13 cellular contexts compared by ENCODE assay signal in genomic region chr11:34056672-34057071, GRCh38. TPM values are rescaled to one million over a fixed set of nuclear protein-coding genes. Genes with fewer than 3 reads are reported as not detected.
A peak's percentile ranks its signal among the peaks of the same experiment; 100 is the strongest.
DNase-seq lines count a peak whose midpoint lies in the region; ATAC-seq and TF ChIP-seq lines count a peak whose summit lies in the region.
"Had no signal": no experiment of that assay in that cellular context is flagged by ENCODE, and none has a peak within 500 bp of the region (broad histone marks: within the 10 kb centered on the region; RNA-seq: fewer than 3 reads in every experiment).

No MANE protein-coding gene starts in this region.

- H3K9me3 ChIP-seq in endodermal cell (ENCODE audit: control insufficient read depth, low read length) (no peaks in the 10 kb centered on the region), neural cell (ENCODE audit: low read length) (no peaks in the 10 kb centered on the region)
- H3K9me3 ChIP-seq: upper lobe of left lung had no signal

- intact Hi-C loops in activated CD8-positive, alpha-beta T cell treated with anti-CD3 and anti-CD28 coated beads for 36 hours (cut with micrococcal nuclease) = no loop called here

- H3K9me2 ChIP-seq in neural cell (ENCODE audit: insufficient read depth, low read length) = no peaks in the 10 kb centered on the region

- H3K27me3 Mint-ChIP-seq in activated CD8-positive, alpha-beta T cell treated with anti-CD3 and anti-CD28 coated beads for 36 hours = no peaks in the 10 kb centered on the region
- no peaks in the 10 kb centered on the region for H3K27me3 Mint-ChIP-seq in activated CD8-positive, alpha-beta T cell treated with anti-CD3 and anti-CD28 coated beads, Interleukin-2, amount 10 ng/mL, durations not matched to agents 7 days and 5 days (ENCODE audit: low read depth)
- no peaks in the 10 kb centered on the region for H3K27me3 Mint-ChIP-seq in endodermal cell (ENCODE audit: insufficient read depth)

- H4K20me1 ChIP-seq in neural cell (ENCODE audit: insufficient read depth) = peaks cover 31% of the 10 kb centered on the region

- H3K4me2 ChIP-seq in neural cell (ENCODE audit: low read length) = peak overlapping the region; percentile 58

- H3K27me3 ChIP-seq in endodermal cell (ENCODE audit: control insufficient read depth, insufficient read depth, low read length, poor library complexity, severe bottlenecking) = no peaks in the 10 kb centered on the region
- H3K27me3 ChIP-seq in neural cell (ENCODE audit: insufficient read depth, low read depth, low read length) = no peaks in the 10 kb centered on the region
- H3K27me3 ChIP-seq: upper lobe of left lung had no signal

- ATAC-seq in activated CD8-positive, alpha-beta T cell treated with anti-CD3 and anti-CD28 coated beads for 36 hours = no peak
- no peak for ATAC-seq in activated CD8-positive, alpha-beta T cell treated with anti-CD3 and anti-CD28 coated beads, Interleukin-2, amount 10 ng/mL, durations not matched to agents 7 days and 5 days
- ATAC-seq: Right ventricle myocardium inferior had no signal

- no peak for TF ChIP-seq POLR2A in NB4 (IDR thresholded peaks at IDR 0.05; ENCODE audit: extremely low read depth, insufficient read length)

- H3K36me3 Mint-ChIP-seq in activated CD8-positive, alpha-beta T cell treated with anti-CD3 and anti-CD28 coated beads for 36 hours (ENCODE audit: low read depth) = peaks cover 52% of the 10 kb centered on the region
- H3K36me3 Mint-ChIP-seq in activated CD8-positive, alpha-beta T cell treated with anti-CD3 and anti-CD28 coated beads, Interleukin-2, amount 10 ng/mL, durations not matched to agents 7 days and 5 days (ENCODE audit: low read depth) = peaks cover 45% of the 10 kb centered on the region
- H3K36me3 Mint-ChIP-seq in endodermal cell (ENCODE audit: low read depth) = peaks cover 61% of the 10 kb centered on the region

- H2AFZ ChIP-seq in neural cell (ENCODE audit: low read depth, low read length) = no peak overlapping the region

- no peaks in the 10 kb centered on the region for H3K9me3 Mint-ChIP-seq in activated CD8-positive, alpha-beta T cell treated with anti-CD3 and anti-CD28 coated beads for 36 hours
- H3K9me3 Mint-ChIP-seq in activated CD8-positive, alpha-beta T cell treated with anti-CD3 and anti-CD28 coated beads, Interleukin-2, amount 10 ng/mL, durations not matched to agents 7 days and 5 days (ENCODE audit: insufficient read depth) = no peaks in the 10 kb centered on the region
- no peaks in the 10 kb centered on the region for H3K9me3 Mint-ChIP-seq in endodermal cell

- peaks cover 75% of the 10 kb centered on the region for H3K36me3 ChIP-seq in endodermal cell (ENCODE audit: control insufficient read depth, insufficient read depth, low read length)
- no peaks in the 10 kb centered on the region for H3K36me3 ChIP-seq in neural cell (ENCODE audit: insufficient read depth, low read length)

- no peak for DNase-seq in activated CD8-positive, alpha-beta T cell treated with anti-CD3 and anti-CD28 coated beads for 36 hours
- DNase-seq in activated CD8-positive, alpha-beta T cell treated with anti-CD3 and anti-CD28 coated beads, Interleukin-2, amount 10 ng/mL, durations not matched to agents 7 days and 5 days = no peak
- DNase-seq in NB4 (ENCODE audit: low read depth) (no peak), endodermal cell (no peak), NCI-H1105 treated with DMSO at 0.1 percent for 48 hours (lab: John Stamatoyannopoulos, UW) (no peak), T-helper 9 cell (no peak)
- DNase-seq in activated naive CD4-positive, alpha-beta T cell treated with Interleukin-2 at 50 U/mL for 16 hours = no peak
- DNase-seq: foreskin fibroblast, NCI-H1694, NCI-H526, upper lobe of left lung had no signal

- TF ChIP-seq EP300 in neural cell (conservative IDR thresholded peaks at IDR 0.05; ENCODE audit: poor library complexity, severe bottlenecking) = no peak

- 76 to 93% methylated on average over 1 to 2 of the region's 2 CpGs for WGBS in endodermal cell (ENCODE audit: insufficient coverage in 1 of 2, insufficient read length in 1 of 2), 2 experiments

- peak overlapping the region; percentile 8 for H3K4me3 Mint-ChIP-seq in activated CD8-positive, alpha-beta T cell treated with anti-CD3 and anti-CD28 coated beads for 36 hours
- no peak overlapping the region for H3K4me3 Mint-ChIP-seq in activated CD8-positive, alpha-beta T cell treated with anti-CD3 and anti-CD28 coated beads, Interleukin-2, amount 10 ng/mL, durations not matched to agents 7 days and 5 days
- peak overlapping the region; percentile 100 for H3K4me3 Mint-ChIP-seq in endodermal cell

- POLR2A ChIA-PET in activated CD8-positive, alpha-beta T cell treated with anti-CD3 and anti-CD28 coated beads for 36 hours (lab: Charles Lee) = interaction anchor here (0.7 to 3.3 kb wide), 4 partner anchors 11 to 80 kb away, joined by 3 to 17 read pairs (median 4); no protein-coding TSS in a partner anchor
- POLR2A ChIA-PET in activated CD8-positive, alpha-beta T cell treated with anti-CD3 and anti-CD28 coated beads, Interleukin-2, amount 10 ng/mL, durations not matched to agents 7 days and 5 days (lab: Charles Lee) = interaction anchor here (1.1 to 1.2 kb wide), 2 partner anchors 39 to 49 kb away, joined by 3 to 4 read pairs; partner anchors contain the start of gene NAT10

- H3K27ac Mint-ChIP-seq in activated CD8-positive, alpha-beta T cell treated with anti-CD3 and anti-CD28 coated beads for 36 hours = no peak overlapping the region
- H3K27ac Mint-ChIP-seq in activated CD8-positive, alpha-beta T cell treated with anti-CD3 and anti-CD28 coated beads, Interleukin-2, amount 10 ng/mL, durations not matched to agents 7 days and 5 days = no peak overlapping the region
- no peak overlapping the region for H3K27ac Mint-ChIP-seq in endodermal cell

- H3K27ac ChIP-seq in endodermal cell (ENCODE audit: low read depth, low read length) (no peak overlapping the region), neural cell (ENCODE audit: low read length) (no peak overlapping the region)
- H3K27ac ChIP-seq: upper lobe of left lung had no signal

- peaks cover 6% of the 10 kb centered on the region for H3F3A ChIP-seq in neural cell (ENCODE audit: insufficient read depth, low read length, poor library complexity, severe bottlenecking)

- H3K4me1 Mint-ChIP-seq in activated CD8-positive, alpha-beta T cell treated with anti-CD3 and anti-CD28 coated beads for 36 hours (ENCODE audit: low read depth) = peaks cover 38% of the 10 kb centered on the region
- peaks cover 41% of the 10 kb centered on the region for H3K4me1 Mint-ChIP-seq in activated CD8-positive, alpha-beta T cell treated with anti-CD3 and anti-CD28 coated beads, Interleukin-2, amount 10 ng/mL, durations not matched to agents 7 days and 5 days (ENCODE audit: low read depth)
- H3K4me1 Mint-ChIP-seq in endodermal cell = peaks cover 17% of the 10 kb centered on the region

- H3K9ac ChIP-seq in endodermal cell (ENCODE audit: extremely low read depth, low read length, poor library complexity, severe bottlenecking) (peak overlapping the region; percentile 1), neural cell (ENCODE audit: low read length) (peak overlapping the region; percentile 8)

- TF ChIP-seq RAD21 in neural cell (conservative IDR thresholded peaks at IDR 0.05) = no peak

- CTCF ChIA-PET in activated CD8-positive, alpha-beta T cell treated with anti-CD3 and anti-CD28 coated beads for 36 hours (lab: Charles Lee) = interaction anchor here (1.0 to 1.4 kb wide), 3 partner anchors 9 to 60 kb away, joined by 3 read pairs; no protein-coding TSS in a partner anchor
- CTCF ChIA-PET in activated CD8-positive, alpha-beta T cell treated with anti-CD3 and anti-CD28 coated beads, Interleukin-2, amount 10 ng/mL, durations not matched to agents 7 days and 5 days (lab: Charles Lee) = interaction anchor here (1.8 to 2.5 kb wide), 3 partner anchors 58 to 69 kb away, joined by 3 to 7 read pairs (median 5); no protein-coding TSS in a partner anchor

- H3K4me3 ChIP-seq in NB4 (ENCODE audit: low read depth, low read length) (peak overlapping the region; percentile 86), endodermal cell (ENCODE audit: low read length) (peak overlapping the region; percentile 90), neural cell (ENCODE audit: low read length) (peak overlapping the region; percentile 75)
- H3K4me3 ChIP-seq: upper lobe of left lung had no signal

- peaks cover 3% of the 10 kb centered on the region for H3K4me1 ChIP-seq in endodermal cell (ENCODE audit: control insufficient read depth, insufficient read depth, low read length)

- peaks cover 94% of the 10 kb centered on the region for H3K79me2 ChIP-seq in neural cell (replicated peaks; ENCODE audit: insufficient read depth, low read length)

- no peak for TF ChIP-seq CTCF in activated CD8-positive, alpha-beta T cell treated with anti-CD3 and anti-CD28 coated beads for 36 hours (IDR thresholded peaks at IDR 0.05)
- no peak for TF ChIP-seq CTCF in NB4 (IDR thresholded peaks at IDR 0.05; ENCODE audit: low read depth, low read length)
- TF ChIP-seq CTCF in endodermal cell (conservative IDR thresholded peaks at IDR 0.05) = no peak
- no peak for TF ChIP-seq CTCF in neural cell (IDR thresholded peaks at IDR 0.05; ENCODE audit: poor library complexity, severe bottlenecking)

RNA-seq across cellular contexts. Expression of gene CAPRIN1, which starts 5.1 kb away (rescaled TPM):
- total RNA-seq in activated CD8-positive, alpha-beta T cell treated with anti-CD3 and anti-CD28 coated beads for 36 hours = 100 to 1,000 TPM; 297 to 328 TPM
- total RNA-seq in activated CD8-positive, alpha-beta T cell treated with anti-CD3 and anti-CD28 coated beads, Interleukin-2, amount 10 ng/mL, durations not matched to agents 7 days and 5 days = 100 to 1,000 TPM; 219 to 235 TPM
- total RNA-seq in endodermal cell = 100 to 1,000 TPM; 226 to 241 TPM
- 292 TPM for polyA plus RNA-seq in endodermal cell (2013, experiment 1 of 2)
- 275 TPM for polyA plus RNA-seq in endodermal cell (2013, experiment 2 of 2)
- polyA plus RNA-seq in neural cell = 243 and 256 TPM in 2 replicates
- 427 and 533 TPM in 2 replicates for polyA minus RNA-seq in neural cell

RNA-seq across cellular contexts. Expression of gene NAT10, which starts 48.8 kb away (rescaled TPM):
- total RNA-seq in activated CD8-positive, alpha-beta T cell treated with anti-CD3 and anti-CD28 coated beads for 36 hours = 100 to 1,000 TPM; 129 to 137 TPM
- total RNA-seq in activated CD8-positive, alpha-beta T cell treated with anti-CD3 and anti-CD28 coated beads, Interleukin-2, amount 10 ng/mL, durations not matched to agents 7 days and 5 days = 10 to 100 TPM; 76.9 to 78.7 TPM
- 10 to 100 TPM; 59.7 to 61.0 TPM for total RNA-seq in endodermal cell
- 37.3 TPM for polyA plus RNA-seq in endodermal cell (2013, experiment 1 of 2)
- 34.9 TPM for polyA plus RNA-seq in endodermal cell (2013, experiment 2 of 2)
- polyA plus RNA-seq in neural cell = 12.4 and 12.7 TPM in 2 replicates
- polyA minus RNA-seq in neural cell = 22.3 and 22.6 TPM in 2 replicates
